10 cellular contexts compared by ENCODE assay signal in genomic region chr1:25971044-25971881, GRCh38. TPM values are rescaled to one million over a fixed set of nuclear protein-coding genes. Genes with fewer than 3 reads are reported as not detected.
DNase-seq lines count a peak whose midpoint lies in the region; ATAC-seq and TF ChIP-seq lines count a peak whose summit lies in the region.
"Had no signal": no experiment of that assay in that cellular context is flagged by ENCODE, and none has a peak within 500 bp of the region (broad histone marks: within the 10 kb centered on the region; RNA-seq: fewer than 3 reads in every experiment).

No MANE protein-coding gene starts in this region.

- DNase-seq in GM19240 (ENCODE audit: insufficient read length, low spot score) (peak; percentile 29), natural killer cell (no peak), coronary artery (ENCODE audit: low spot score) (no peak), midbrain (lab: John Stamatoyannopoulos, UW) (no peak), brain microvascular endothelial cell (no peak)
- peak; percentile 13 for DNase-seq in activated T-helper 2 cell treated with anti-CD3 and anti-CD28 coated beads, Interferon-gamma antibody, Interleukin-2, Interleukin-4, amounts not matched to agents 10 μg/mL and 5 μg/mL and 100 μg/mL, durations not matched to agents 14 hours and 24 hours and 36 hours (ENCODE audit: low spot score)
- DNase-seq: NCI-H1930, right cardiac atrium had no signal

- ATAC-seq in natural killer cell: peak; percentile 10 to 39 (median 20)
- ATAC-seq: right cardiac atrium had no signal

- in situ Hi-C loops in brain microvascular endothelial cell (cut with HindIII; ENCODE audit: low pct_ligation_motif_present, low sequenced_read_pairs): no loop called here

- H3K9me2 ChIP-seq in Loucy (replicated peaks; ENCODE audit: low read depth, low read length): no peaks in the 10 kb centered on the region

- H3K27ac Mint-ChIP-seq in activated T-helper 2 cell treated with anti-CD3 and anti-CD28 coated beads, Interferon-gamma antibody, Interleukin-2, Interleukin-4, amounts not matched to agents 10 μg/mL and 5 μg/mL and 100 μg/mL, durations not matched to agents 14 hours and 24 hours and 36 hours: peak overlapping the region; percentile 84
- H3K27ac Mint-ChIP-seq in natural killer cell: peak overlapping the region; percentile 36 to 83

- H3K36me3 ChIP-seq in Loucy (ENCODE audit: insufficient read depth, low read length) (peaks cover 28% of the 10 kb centered on the region; the same call in 1 of the 2 replicates), brain microvascular endothelial cell (replicated peaks) (peaks cover 6% of the 10 kb centered on the region)

- H3K4me3 Mint-ChIP-seq in activated T-helper 2 cell treated with anti-CD3 and anti-CD28 coated beads, Interferon-gamma antibody, Interleukin-2, Interleukin-4, amounts not matched to agents 10 μg/mL and 5 μg/mL and 100 μg/mL, durations not matched to agents 14 hours and 24 hours and 36 hours (ENCODE audit: low read depth): peak overlapping the region; percentile 13
- H3K4me3 Mint-ChIP-seq in natural killer cell: no peak overlapping the region

- H2AFZ ChIP-seq in Loucy (ENCODE audit: low read length): no peak overlapping the region

- no peak for TF ChIP-seq CTCF in Loucy (conservative IDR thresholded peaks at IDR 0.05; ENCODE audit: low read length)
- no peak for TF ChIP-seq CTCF in natural killer cell (IDR thresholded peaks at IDR 0.05)
- no peak for TF ChIP-seq CTCF in coronary artery (IDR thresholded peaks at IDR 0.05)
- no peak for TF ChIP-seq CTCF in brain microvascular endothelial cell (IDR thresholded peaks at IDR 0.05; ENCODE audit: low read depth, low read length, missing control alignments)

- H3K9me3 Mint-ChIP-seq in activated T-helper 2 cell treated with anti-CD3 and anti-CD28 coated beads, Interferon-gamma antibody, Interleukin-2, Interleukin-4, amounts not matched to agents 10 μg/mL and 5 μg/mL and 100 μg/mL, durations not matched to agents 14 hours and 24 hours and 36 hours: no peaks in the 10 kb centered on the region
- no peaks in the 10 kb centered on the region for H3K9me3 Mint-ChIP-seq in natural killer cell

- intact Hi-C loops in activated T-helper 2 cell treated with anti-CD3 and anti-CD28 coated beads, Interferon-gamma antibody, Interleukin-2, Interleukin-4, amounts not matched to agents 10 μg/mL and 5 μg/mL and 100 μg/mL, durations not matched to agents 14 hours and 24 hours and 36 hours (cut with micrococcal nuclease): no loop called here
- intact Hi-C loops in natural killer cell (cut with micrococcal nuclease): no loop called here

- H3K36me3 Mint-ChIP-seq in activated T-helper 2 cell treated with anti-CD3 and anti-CD28 coated beads, Interferon-gamma antibody, Interleukin-2, Interleukin-4, amounts not matched to agents 10 μg/mL and 5 μg/mL and 100 μg/mL, durations not matched to agents 14 hours and 24 hours and 36 hours (ENCODE audit: low read depth): peaks cover 67% of the 10 kb centered on the region
- H3K36me3 Mint-ChIP-seq in natural killer cell: peaks cover 8% of the 10 kb centered on the region

- no peaks in the 10 kb centered on the region for H3K9me3 ChIP-seq in Loucy (ENCODE audit: insufficient read depth, low read depth, low read length)

- no peaks in the 10 kb centered on the region for H4K20me1 ChIP-seq in Loucy (ENCODE audit: insufficient read depth, low read length, poor library complexity, severe bottlenecking)

- H3K27me3 ChIP-seq in Loucy (ENCODE audit: insufficient read depth, low read length, poor library complexity, severe bottlenecking) (no peaks in the 10 kb centered on the region), brain microvascular endothelial cell (replicated peaks) (no peaks in the 10 kb centered on the region)

- no peaks in the 10 kb centered on the region for H3K79me2 ChIP-seq in Loucy (ENCODE audit: insufficient read depth, low read length)

- H3F3A ChIP-seq in Loucy (ENCODE audit: low read depth): no peaks in the 10 kb centered on the region

- peaks cover 24% of the 10 kb centered on the region for H3K4me1 Mint-ChIP-seq in activated T-helper 2 cell treated with anti-CD3 and anti-CD28 coated beads, Interferon-gamma antibody, Interleukin-2, Interleukin-4, amounts not matched to agents 10 μg/mL and 5 μg/mL and 100 μg/mL, durations not matched to agents 14 hours and 24 hours and 36 hours (ENCODE audit: low read depth)
- H3K4me1 Mint-ChIP-seq in natural killer cell: peaks cover 52 to 71% of the 10 kb centered on the region in 2 donors

- peak overlapping the region; percentile 6 for H3K4me2 ChIP-seq in Loucy (ENCODE audit: low read depth, low read length, poor library complexity, severe bottlenecking)

- no peaks in the 10 kb centered on the region for H3K27me3 Mint-ChIP-seq in activated T-helper 2 cell treated with anti-CD3 and anti-CD28 coated beads, Interferon-gamma antibody, Interleukin-2, Interleukin-4, amounts not matched to agents 10 μg/mL and 5 μg/mL and 100 μg/mL, durations not matched to agents 14 hours and 24 hours and 36 hours (ENCODE audit: low read depth)
- H3K27me3 Mint-ChIP-seq in natural killer cell (ENCODE audit: low read depth in 2 of 2): no peaks in the 10 kb centered on the region

- H3K9ac ChIP-seq in Loucy (ENCODE audit: low read depth, low read length, poor library complexity, severe bottlenecking): no peak overlapping the region

- H3K27ac ChIP-seq in coronary artery (no peak overlapping the region), brain microvascular endothelial cell (no peak overlapping the region)

- H3K4me3 ChIP-seq in Loucy (ENCODE audit: low read length, poor library complexity, severe bottlenecking) (no peak overlapping the region), coronary artery (no peak overlapping the region), brain microvascular endothelial cell (ENCODE audit: low read depth, low read length) (no peak overlapping the region)

- peaks cover 5% of the 10 kb centered on the region for H3K4me1 ChIP-seq in Loucy (ENCODE audit: insufficient read depth, low read length, poor library complexity, severe bottlenecking)

RNA-seq across cellular contexts. Expression of gene PAFAH2, which starts 26.6 kb away (rescaled TPM):
- total RNA-seq in activated T-helper 2 cell treated with anti-CD3 and anti-CD28 coated beads, Interferon-gamma antibody, Interleukin-2, Interleukin-4, amounts not matched to agents 10 μg/mL and 5 μg/mL and 100 μg/mL, durations not matched to agents 14 hours and 24 hours and 36 hours: 7.3 and 7.7 TPM in 2 replicates
- 10 to 100 TPM; 39.0 to 95.1 (median 68.6) TPM for total RNA-seq in natural killer cell

RNA-seq across cellular contexts. Expression of gene EXTL1, which starts 50.3 kb away (rescaled TPM):
- total RNA-seq in activated T-helper 2 cell treated with anti-CD3 and anti-CD28 coated beads, Interferon-gamma antibody, Interleukin-2, Interleukin-4, amounts not matched to agents 10 μg/mL and 5 μg/mL and 100 μg/mL, durations not matched to agents 14 hours and 24 hours and 36 hours: not detected in 2 replicates
- total RNA-seq in natural killer cell: not detected
- total RNA-seq: subcutaneous adipose tissue had no signal

Comparison
In these comparisons a context has a peak if more than half of its experiments do, and no peak if none do; other contexts are left out.
1. DNase-seq: peak in GM19240 (single experiment) and activated T-helper 2 cell treated with anti-CD3 and anti-CD28 coated beads, Interferon-gamma antibody, Interleukin-2, Interleukin-4, amounts not matched to agents 10 μg/mL and 5 μg/mL and 100 μg/mL, durations not matched to agents 14 hours and 24 hours and 36 hours (single experiment); none in natural killer cell (single experiment), coronary artery (single experiment), midbrain (single experiment) and brain microvascular endothelial cell (single experiment).